12 cellular contexts compared by ENCODE assay signal in the genomic region with DNA sequence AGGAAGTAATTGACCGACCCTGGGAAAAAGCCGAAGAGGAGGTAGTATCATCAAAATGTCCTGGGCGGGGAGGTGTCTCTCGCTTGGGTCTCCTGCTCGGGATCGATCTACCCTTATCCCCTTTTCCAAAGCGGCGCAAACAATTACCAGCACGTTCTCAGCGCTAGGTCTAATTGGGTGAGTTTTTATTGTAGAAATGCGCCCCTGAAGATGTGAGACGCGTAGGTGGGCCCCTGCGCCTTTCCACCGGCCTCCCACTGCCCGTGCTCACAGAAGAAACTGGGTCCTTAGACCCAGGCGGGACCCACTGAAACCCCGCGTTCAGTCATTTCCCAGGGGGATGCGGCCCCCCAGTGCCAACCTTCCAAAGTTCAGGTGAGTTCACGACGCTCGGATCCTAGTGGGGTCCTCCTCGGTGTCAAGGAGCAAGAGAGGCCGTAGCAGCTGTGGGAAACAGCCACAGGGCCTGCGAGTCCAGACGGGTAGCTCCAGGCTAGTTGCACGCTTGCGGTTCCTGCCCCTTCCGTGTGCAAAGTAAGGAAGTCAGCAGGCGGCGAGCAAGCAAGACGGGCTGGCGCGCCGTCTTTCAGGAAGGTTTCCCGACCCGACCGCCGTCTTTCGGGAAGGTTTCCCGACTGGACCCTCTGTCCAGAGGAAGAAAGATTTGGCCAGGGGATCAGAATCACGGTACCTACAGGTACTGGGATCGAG. TPM values are rescaled to one million over a fixed set of nuclear protein-coding genes. Genes with fewer than 3 reads are reported as not detected.
A peak's percentile ranks its signal among the peaks of the same experiment; 100 is the strongest.
DNase-seq lines count a peak whose midpoint lies in the region; ATAC-seq and TF ChIP-seq lines count a peak whose summit lies in the region.
"Had no signal": no experiment of that assay in that cellular context is flagged by ENCODE, and none has a peak within 500 bp of the region (broad histone marks: within the 10 kb centered on the region; RNA-seq: fewer than 3 reads in every experiment).

No MANE protein-coding gene starts in this region.

- H2AK9ac ChIP-seq in IMR-90 (replicated peaks; ENCODE audit: low read depth, low read length, poor library complexity) = peak overlapping the region; percentile 26

- H3K18ac ChIP-seq in IMR-90 (ENCODE audit: low read depth, low read length) = no peak overlapping the region

- no peak for TF ChIP-seq POLR2A in IMR-90 (IDR thresholded peaks at IDR 0.05; ENCODE audit: low read depth, low read length)
- TF ChIP-seq POLR2A in testis (IDR thresholded peaks at IDR 0.05) = no peak

- no TSS peak for BruUV-seq in IMR-90 (replicated peaks; lab: Mats Ljungman, UMichigan)

- intact Hi-C loops in IMR-90 (cut with micrococcal nuclease) = no loop called here
- intact Hi-C loops in testis (cut with DNase I; ENCODE audit: low total_unique reads) = no loop called here

- no peak overlapping the region for H3K4me3 ChIP-seq in IMR-90 (ENCODE audit: insufficient read depth, low read depth, low read length)
- peak overlapping the region; percentile 54 to 71 for H3K4me3 ChIP-seq in muscle layer of duodenum (ENCODE audit: low read depth in 1 of 2, low read length in 2 of 2)
- H3K4me3 ChIP-seq in testis = peak overlapping the region in 1 of 2 donors; percentile 49
- H3K4me3 ChIP-seq: K562, lung had no signal

- H4K5ac ChIP-seq in IMR-90 (ENCODE audit: low read depth, low read length) = no peak overlapping the region

- peaks cover 53% of the 10 kb centered on the region for H3K27me3 ChIP-seq in IMR-90 (ENCODE audit: control insufficient read depth, insufficient read depth, low read length)
- H3K27me3 ChIP-seq in muscle layer of duodenum (ENCODE audit: low read depth, low read length) = peaks cover 3% of the 10 kb centered on the region
- no peaks in the 10 kb centered on the region for H3K27me3 ChIP-seq in testis

- POLR2A ChIA-PET in IMR-90 (lab: Charles Lee; ENCODE audit: unreplicated experiment) = no interaction called here

- ATAC-seq in IMR-90 (ENCODE audit: low read depth) (peak; percentile 27), esophagus mucosa (peak; percentile 46), GM21576 (IDR thresholded peaks at IDR 0.05; ENCODE audit: unreplicated experiment) (no peak), T-helper 17 cell (no peak)
- ATAC-seq: K562 had no signal

- TF ChIP-seq RAD21 in IMR-90 (IDR thresholded peaks at IDR 0.05; ENCODE audit: low read length) = no peak

- no peak overlapping the region for H3K4ac ChIP-seq in IMR-90 (ENCODE audit: low read depth, low read length)

- H3K4me1 ChIP-seq in IMR-90 (ENCODE audit: control insufficient read depth, insufficient read depth, low read length) (no peaks in the 10 kb centered on the region; the same call in 1 of the 2 replicates), muscle layer of duodenum (ENCODE audit: control insufficient read depth in 1 of 2, insufficient read depth in 2 of 2, low read length in 2 of 2) (peaks cover 0 to 32% of the 10 kb centered on the region in 2 donors), testis (peaks cover 12% of the 10 kb centered on the region)

- H2BK15ac ChIP-seq in IMR-90 (ENCODE audit: low read depth, low read length) = no peak overlapping the region

- DNase-seq in AG08395 (ENCODE audit: low spot score) = peak; percentile 31
- DNase-seq in IMR-90 = peak; percentile 20
- DNase-seq in HuH-7.5 (ENCODE audit: low spot score) = no peak
- DNase-seq in testis = no peak
- no peak for DNase-seq in T-helper 17 cell
- DNase-seq: activated naive CD4-positive, alpha-beta T cell treated with Interleukin-2 at 50 U/mL for 16 hours; SW 1271 had no signal

- H3K36me3 Mint-ChIP-seq in T-helper 17 cell (ENCODE audit: low read depth) = peaks cover 8% of the 10 kb centered on the region

- H3K36me3 ChIP-seq in IMR-90 (ENCODE audit: control insufficient read depth, insufficient read depth, low read length) (peaks cover 10% of the 10 kb centered on the region), muscle layer of duodenum (ENCODE audit: control insufficient read depth in 1 of 2, insufficient read depth in 2 of 2, low read length in 2 of 2) (peaks cover 0 to 16% of the 10 kb centered on the region in 2 donors), testis (ENCODE audit: low read depth, missing control alignments) (no peaks in the 10 kb centered on the region)

- WGBS in IMR-90 (ENCODE audit: extremely low coverage in 2 of 2, insufficient read length in 1 of 2), 2 experiments = 6% methylated on average over 17 of the region's 44 CpGs; no CpG with 5 or more reads in 1 of the 2 experiments
- WGBS in testis, 2 donors = 19 to 29% methylated on average over 4 to 44 of the region's 44 CpGs

- no peak overlapping the region for H4K91ac ChIP-seq in IMR-90 (ENCODE audit: insufficient read depth, low read depth, low read length)

- no peaks in the 10 kb centered on the region for H3K9me1 ChIP-seq in IMR-90 (ENCODE audit: insufficient read depth, low read length)

- dilution Hi-C loops in IMR-90 (cut with HindIII; ENCODE audit: low sequenced_read_pairs, unreplicated experiment) = no loop called here

- in situ Hi-C loops in IMR-90 (cut with MboI; ENCODE audit: low sequenced_read_pairs) = no loop called here

- H3K9ac ChIP-seq in IMR-90 (ENCODE audit: low read depth, low read length) = no peak overlapping the region

- H3K27ac Mint-ChIP-seq in T-helper 17 cell = no peak overlapping the region

- CTCF ChIA-PET in IMR-90 (lab: Yijun Ruan, JAX) = interaction anchor here (0.9 kb wide), 1 partner anchor 12 kb away, joined by 3 read pairs; no protein-coding TSS in a partner anchor

- peaks cover 67% of the 10 kb centered on the region for H3K27me3 Mint-ChIP-seq in T-helper 17 cell

- no peak overlapping the region for H4K8ac ChIP-seq in IMR-90 (ENCODE audit: low read depth in 2 of 2, low read length in 2 of 2)

- no peak overlapping the region for H2AK5ac ChIP-seq in IMR-90 (ENCODE audit: low read depth, low read length)

- H3K14ac ChIP-seq in IMR-90 (replicated peaks; ENCODE audit: low read depth, low read length) = no peak overlapping the region

- no peaks in the 10 kb centered on the region for H3K79me1 ChIP-seq in IMR-90 (ENCODE audit: low read depth in 1 of 2, low read length in 2 of 2)

- no peak overlapping the region for H2AFZ ChIP-seq in IMR-90 (replicated peaks; ENCODE audit: low read length, poor library complexity)

- no peak overlapping the region for H2BK120ac ChIP-seq in IMR-90 (ENCODE audit: low read depth, low read length)

- H3K27ac ChIP-seq in IMR-90 (ENCODE audit: insufficient read depth, low read length) = no peak overlapping the region
- H3K27ac ChIP-seq in muscle layer of duodenum (ENCODE audit: low read length) = peak overlapping the region; percentile 43
- H3K27ac ChIP-seq in testis = no peak overlapping the region

- peaks cover 2% of the 10 kb centered on the region for H3K4me1 Mint-ChIP-seq in T-helper 17 cell

- TF ChIP-seq CTCF in IMR-90 (conservative IDR thresholded peaks at IDR 0.05; ENCODE audit: low read depth, low read length) (no peak), testis (IDR thresholded peaks at IDR 0.05) (no peak)

- H2BK5ac ChIP-seq in IMR-90 (ENCODE audit: low read depth, low read length, poor library complexity, severe bottlenecking) = no peak overlapping the region

- peak overlapping the region; percentile 71; the same call in 1 of the 2 replicates for H3K4me2 ChIP-seq in IMR-90 (ENCODE audit: low read depth, low read length)

- no peak overlapping the region for H2BK20ac ChIP-seq in IMR-90 (ENCODE audit: low read depth, low read length)

- H4K20me1 ChIP-seq in IMR-90 (ENCODE audit: insufficient read depth, low read length) = peaks cover 13% of the 10 kb centered on the region; the same call in 1 of the 2 replicates

- no peak overlapping the region for H3K4me3 Mint-ChIP-seq in T-helper 17 cell

- H3K9me3 ChIP-seq in IMR-90 (ENCODE audit: control insufficient read depth, insufficient read depth, low read length) (no peaks in the 10 kb centered on the region), muscle layer of duodenum (ENCODE audit: control insufficient read depth in 1 of 2, low read length in 2 of 2) (no peaks in the 10 kb centered on the region), testis (no peaks in the 10 kb centered on the region), T-helper 17 cell (ENCODE audit: control insufficient read depth, low read length, poor library complexity, severe bottlenecking) (no peaks in the 10 kb centered on the region)

- no peak overlapping the region for H3K56ac ChIP-seq in IMR-90 (ENCODE audit: extremely low read depth, insufficient read depth, low read length)

- no peak overlapping the region for H3K23ac ChIP-seq in IMR-90 (ENCODE audit: low read depth, low read length)

TF ChIP-seq in IMR-90, 13 proteins besides CTCF, POLR2A, EP300 and RAD21:
- TF ChIP-seq BHLHE40 (IDR thresholded peaks at IDR 0.05; ENCODE audit: low read depth, low read length) = no peak
- no peak for TF ChIP-seq RFX5 (IDR thresholded peaks at IDR 0.05; ENCODE audit: low read depth, low read length)
- no peak for TF ChIP-seq MXI1 (IDR thresholded peaks at IDR 0.05; ENCODE audit: borderline replicate concordance, low read depth, low read length)
- no peak for TF ChIP-seq CHD1 (IDR thresholded peaks at IDR 0.05; ENCODE audit: low read depth, low read length)
- TF ChIP-seq SMC3 (IDR thresholded peaks at IDR 0.05; ENCODE audit: low read depth, low read length) = no peak

RNA-seq across cellular contexts. Expression of gene SMIM32, which starts 1.5 kb away (rescaled TPM):
- total RNA-seq in IMR-90 (2012; rRNA removed) (not detected in 2 replicates), esophagus mucosa (not detected), testis (under 1 TPM in 1 of 2 donors, not detected in 1; 0.50 TPM), T-helper 17 cell (not detected)
- polyA plus RNA-seq in IMR-90 (2012; rRNA removed) (not detected in 2 replicates), testis (ENCODE audit: insufficient read depth, low read depth, low replicate concordance) (not detected)
- 0.02 TPM in 1 of 2 replicates, not detected in the other for polyA plus RNA-seq in IMR-90 (2012; cell fraction: cytosol; rRNA removed)
- polyA plus RNA-seq in IMR-90 (2012; cell fraction: nucleus; rRNA removed; ENCODE audit: low replicate concordance) = not detected in 2 replicates
- total RNA-seq: K562 had no signal
- polyA plus RNA-seq: K562, lung had no signal

RNA-seq across cellular contexts. Expression of gene SMAD5, which starts 58.8 kb away (rescaled TPM):
- 73.3 and 101 TPM in 2 replicates for total RNA-seq in IMR-90 (2012; rRNA removed)
- polyA plus RNA-seq in IMR-90 (2012; rRNA removed) = 25.7 and 37.4 TPM in 2 replicates
- polyA plus RNA-seq in IMR-90 (2012; cell fraction: cytosol; rRNA removed) = 5.3 and 8.1 TPM in 2 replicates
- polyA plus RNA-seq in IMR-90 (2012; cell fraction: nucleus; rRNA removed; ENCODE audit: low replicate concordance) = 3.2 and 35.1 TPM in 2 replicates
- total RNA-seq in esophagus mucosa = 46.8 TPM
- 10 to 100 TPM; 29.1 to 36.0 TPM for total RNA-seq in testis
- polyA plus RNA-seq in testis (ENCODE audit: insufficient read depth, low read depth, low replicate concordance) = 25.4 TPM
- total RNA-seq in T-helper 17 cell = 10 to 100 TPM; 12.5 to 18.1 TPM

Comparison
In these comparisons a context has a peak if more than half of its experiments do, and no peak if none do; other contexts are left out.
1. DNase-seq: peak in AG08395 (single experiment) and IMR-90 (single experiment); none in HuH-7.5 (single experiment), testis (single experiment) and T-helper 17 cell (0 of 3).
2. ATAC-seq: peak in IMR-90 (single experiment) and esophagus mucosa (single experiment); none in GM21576 (single experiment) and T-helper 17 cell (single experiment).